8 cellular contexts compared by ENCODE assay signal in genomic region chr22:39932918-39933649, GRCh38. TPM values are rescaled to one million over a fixed set of nuclear protein-coding genes. Genes with fewer than 3 reads are reported as not detected.
DNase-seq lines count a peak whose midpoint lies in the region; ATAC-seq and TF ChIP-seq lines count a peak whose summit lies in the region.

No MANE protein-coding gene starts in this region.

- no peak overlapping the region for H3K27ac Mint-ChIP-seq in mesothelial cell of epicardium

- H3K4me3 ChIP-seq in GM12864 (ENCODE audit: low read depth, low read length) (no peak overlapping the region), body of pancreas (no peak overlapping the region)

- no peak overlapping the region for H3K4me3 Mint-ChIP-seq in mesothelial cell of epicardium

- H3K27ac ChIP-seq in body of pancreas, result no peak overlapping the region

- peaks cover 56% of the 10 kb centered on the region for H3K27me3 Mint-ChIP-seq in mesothelial cell of epicardium (ENCODE audit: low read depth)

- peak; percentile 37 for DNase-seq in ACHN
- DNase-seq in GM12864 (ENCODE audit: low read depth), result no peak
- DNase-seq in RKO (ENCODE audit: low spot score), result peak; percentile 30
- DNase-seq in body of pancreas, result peak; percentile 39 to 60 (median 48)
- DNase-seq in mesothelial cell of epicardium (ENCODE audit: low spot score in 2 of 2, unreplicated experiment in 2 of 2), result no peak
- DNase-seq in omental fat pad (ENCODE audit: low spot score), result no peak
- DNase-seq in SHP77 (lab: John Stamatoyannopoulos, UW), result no peak

- 71% methylated on average over 7 of the region's 7 CpGs for WGBS in body of pancreas, 2 donors

- H3K9me3 ChIP-seq in body of pancreas, result no peaks in the 10 kb centered on the region

- TF ChIP-seq CTCF in GM12864 (IDR thresholded peaks at IDR 0.05; ENCODE audit: low read depth, low read length, missing control alignments) (peak; percentile 84), body of pancreas (IDR thresholded peaks at IDR 0.05) (peak; percentile 30 to 66 (median 60)), mesothelial cell of epicardium (IDR thresholded peaks at IDR 0.05; ENCODE audit: unreplicated experiment) (peak; percentile 52), omental fat pad (IDR thresholded peaks at IDR 0.05) (no peak)

- no peaks in the 10 kb centered on the region for H3K27me3 ChIP-seq in body of pancreas

- peaks cover under 1% of the 10 kb centered on the region for H3K4me1 Mint-ChIP-seq in mesothelial cell of epicardium

- intact Hi-C loops in body of pancreas (cut with DNase I), result loop anchor here (5.0 kb wide), 1 partner anchor 94 kb away; no protein-coding TSS in a partner anchor

- TF ChIP-seq POLR2A in body of pancreas (IDR thresholded peaks at IDR 0.05), result no peak

- no peaks in the 10 kb centered on the region for H3K36me3 ChIP-seq in body of pancreas (replicated peaks in 1 of 2; ENCODE audit: insufficient read depth in 1 of 2, low read depth in 2 of 2)

- H3K9me3 Mint-ChIP-seq in mesothelial cell of epicardium, result no peaks in the 10 kb centered on the region

- H3K36me3 Mint-ChIP-seq in mesothelial cell of epicardium, result no peaks in the 10 kb centered on the region

- ATAC-seq in body of pancreas (no peak), GM19467 (IDR thresholded peaks at IDR 0.05; ENCODE audit: unreplicated experiment) (no peak), omental fat pad (ENCODE audit: low FRiP score) (no peak)

- in situ Hi-C loops in ACHN (cut with HindIII; ENCODE audit: low pct_ligation_motif_present, low pct_unique_long_range_greater_than_20kb, low sequenced_read_pairs), result no loop called here

- no peaks in the 10 kb centered on the region for H3K4me1 ChIP-seq in body of pancreas

RNA-seq across cellular contexts. Expression of gene TMA7B, which starts 27.1 kb away (rescaled TPM):
- total RNA-seq in body of pancreas (not detected), mesothelial cell of epicardium (not detected in 3 replicates), omental fat pad (not detected)

RNA-seq across cellular contexts. Expression of gene GRAP2, which starts 32.2 kb away (rescaled TPM):
- total RNA-seq in body of pancreas (under 1 TPM; 0.78 to 0.99 TPM), mesothelial cell of epicardium (0.11 TPM in 1 of 3 replicates, not detected in the others), omental fat pad (1 to 10 TPM; 1.0 to 9.5 (median 3.7) TPM)

RNA-seq across cellular contexts. Expression of gene ENTHD1, which starts 39.5 kb away (rescaled TPM):
- total RNA-seq in body of pancreas, result not detected
- not detected in 3 replicates for total RNA-seq in mesothelial cell of epicardium
- not detected for total RNA-seq in omental fat pad

Comparison
In these comparisons a context has a peak if more than half of its experiments do, and no peak if none do; other contexts are left out.
1. DNase-seq: peak in ACHN (single experiment), RKO (single experiment) and body of pancreas (4 of 4); none in GM12864 (single experiment), mesothelial cell of epicardium (0 of 2), omental fat pad (single experiment) and SHP77 (0 of 2).
2. CTCF ChIP-seq: peak in GM12864 (single experiment), body of pancreas (7 of 7) and mesothelial cell of epicardium (single experiment); none in omental fat pad (0 of 3).